In the genomic region with DNA sequence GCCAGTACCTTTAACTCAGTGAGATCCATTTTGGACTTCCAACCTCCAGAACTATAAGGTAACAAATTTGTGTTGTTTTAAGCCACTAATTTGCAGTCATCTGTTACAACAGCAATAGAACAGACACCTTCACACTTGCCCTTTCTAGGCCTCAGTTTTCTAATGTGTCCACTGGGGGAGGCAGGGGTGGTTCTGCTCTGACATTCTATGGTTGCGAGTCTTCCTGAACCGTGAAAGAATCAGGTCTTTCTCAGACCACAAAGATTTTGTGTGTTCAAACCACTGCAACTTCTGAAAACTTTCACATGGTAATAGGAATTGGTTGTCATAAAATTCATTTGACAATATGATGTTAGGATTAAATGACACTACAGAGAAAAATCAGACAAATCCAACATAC, we compare ENCODE assay signal across 14 cellular contexts. TPM values are rescaled to one million over a fixed set of nuclear protein-coding genes. Genes with fewer than 3 reads are reported as not detected.
A peak's percentile ranks its signal among the peaks of the same experiment; 100 is the strongest.
DNase-seq lines count a peak whose midpoint lies in the region; ATAC-seq and TF ChIP-seq lines count a peak whose summit lies in the region.
"Had no signal": no experiment of that assay in that cellular context is flagged by ENCODE, and none has a peak within 500 bp of the region (broad histone marks: within the 10 kb centered on the region; RNA-seq: fewer than 3 reads in every experiment).

No MANE protein-coding gene starts in this region.

- CTCF ChIA-PET in activated naive CD4-positive, alpha-beta T cell treated with anti-CD3 and anti-CD28 coated beads for 36 hours (lab: Charles Lee) = interaction anchor here (0.6 kb wide), 1 partner anchor 1021 kb away, joined by 5 read pairs; no protein-coding TSS in a partner anchor

- TF ChIP-seq CTCF in NB4 (IDR thresholded peaks at IDR 0.05; ENCODE audit: low read depth, low read length) = no peak
- TF ChIP-seq CTCF in neural progenitor cell (IDR thresholded peaks at IDR 0.05) = no peak

- no peaks in the 10 kb centered on the region for H3K36me3 ChIP-seq in neural progenitor cell
- H3K36me3 ChIP-seq: vagina had no signal

- H3F3A ChIP-seq in neural progenitor cell (ENCODE audit: low read depth) = no peaks in the 10 kb centered on the region

- H3K4me3 ChIP-seq in NB4 (ENCODE audit: low read depth, low read length) (no peak overlapping the region), neural progenitor cell (no peak overlapping the region)
- H3K4me3 ChIP-seq: coronary artery, SK-N-MC, vagina had no signal

- H3K36me3 Mint-ChIP-seq in activated naive CD4-positive, alpha-beta T cell treated with anti-CD3 and anti-CD28 coated beads for 36 hours (ENCODE audit: low read depth) = no peaks in the 10 kb centered on the region
- H3K36me3 Mint-ChIP-seq in neural progenitor cell = no peaks in the 10 kb centered on the region

- H2AFZ ChIP-seq in neural progenitor cell (replicated peaks) = no peak overlapping the region

- no peak overlapping the region for H3K4me2 ChIP-seq in neural progenitor cell

- no peaks in the 10 kb centered on the region for H3K9me3 Mint-ChIP-seq in activated naive CD4-positive, alpha-beta T cell treated with anti-CD3 and anti-CD28 coated beads for 36 hours
- H3K9me3 Mint-ChIP-seq in neural progenitor cell = peaks cover 10% of the 10 kb centered on the region

- no peaks in the 10 kb centered on the region for H3K27me3 Mint-ChIP-seq in activated naive CD4-positive, alpha-beta T cell treated with anti-CD3 and anti-CD28 coated beads for 36 hours (ENCODE audit: low read depth)
- no peaks in the 10 kb centered on the region for H3K27me3 Mint-ChIP-seq in neural progenitor cell (ENCODE audit: insufficient read depth, low read depth)

- H3K9me3 ChIP-seq in neural progenitor cell (ENCODE audit: low read depth) = no peaks in the 10 kb centered on the region
- H3K9me3 ChIP-seq: vagina had no signal

- no peak overlapping the region for H3K27ac Mint-ChIP-seq in activated naive CD4-positive, alpha-beta T cell treated with anti-CD3 and anti-CD28 coated beads for 36 hours
- H3K27ac Mint-ChIP-seq in neural progenitor cell = no peak overlapping the region

- H3K4me1 Mint-ChIP-seq in activated naive CD4-positive, alpha-beta T cell treated with anti-CD3 and anti-CD28 coated beads for 36 hours (ENCODE audit: low read depth) = peaks cover 16% of the 10 kb centered on the region
- H3K4me1 Mint-ChIP-seq in neural progenitor cell = no peaks in the 10 kb centered on the region

- no peak overlapping the region for H3K9ac ChIP-seq in neural progenitor cell

- H3K27me3 ChIP-seq in neural progenitor cell = no peaks in the 10 kb centered on the region
- H3K27me3 ChIP-seq: vagina had no signal

- no peak for TF ChIP-seq POLR2A in NB4 (IDR thresholded peaks at IDR 0.05; ENCODE audit: extremely low read depth, insufficient read length)

- intact Hi-C loops in activated naive CD4-positive, alpha-beta T cell treated with anti-CD3 and anti-CD28 coated beads for 36 hours (cut with micrococcal nuclease) = no loop called here

- no peak overlapping the region for H3K27ac ChIP-seq in neural progenitor cell
- H3K27ac ChIP-seq: coronary artery, HL-60, SK-N-MC, vagina had no signal

- ATAC-seq in HG02642 (IDR thresholded peaks at IDR 0.05; ENCODE audit: poor library complexity, unreplicated experiment) = peak; percentile 79
- peak; percentile 84 for ATAC-seq in stimulated activated naive CD8-positive, alpha-beta T cell treated with anti-CD3 and anti-CD28 coated beads, Interleukin-15, Interleukin-2, amounts not matched to agents 100 U/mL and 50 U/mL, for 24 hours

- no peaks in the 10 kb centered on the region for H4K20me1 ChIP-seq in neural progenitor cell (ENCODE audit: low read depth)

- no peaks in the 10 kb centered on the region for H3K4me1 ChIP-seq in neural progenitor cell

- H3K79me2 ChIP-seq in neural progenitor cell (ENCODE audit: low read depth) = no peaks in the 10 kb centered on the region

- no peak overlapping the region for H3K4me3 Mint-ChIP-seq in activated naive CD4-positive, alpha-beta T cell treated with anti-CD3 and anti-CD28 coated beads for 36 hours
- no peak overlapping the region for H3K4me3 Mint-ChIP-seq in neural progenitor cell

- peak; percentile 26 for DNase-seq in activated naive CD4-positive, alpha-beta T cell treated with anti-CD3 and anti-CD28 coated beads for 36 hours
- DNase-seq in activated naive CD4-positive, alpha-beta T cell treated with anti-CD3 and anti-CD28 coated beads, Interleukin-2, amount 50 U/mL, for 16 hours = no peak
- peak; percentile 9 for DNase-seq in NB4 (ENCODE audit: low read depth)
- DNase-seq in stimulated activated naive CD8-positive, alpha-beta T cell treated with anti-CD3 and anti-CD28 coated beads, Interleukin-15, Interleukin-2, amounts not matched to agents 100 U/mL and 50 U/mL, for 24 hours = peak; percentile 41
- DNase-seq in COLO829 (ENCODE audit: low spot score) = no peak
- no peak for DNase-seq in neural progenitor cell (ENCODE audit: low spot score)
- no peak for DNase-seq in SIG-M5 (lab: John Stamatoyannopoulos, UW)
- DNase-seq: head of caudate nucleus, NCI-H1930 had no signal

RNA-seq across cellular contexts. Expression of gene CSTA, which starts 26.8 kb away (rescaled TPM):
- not detected for total RNA-seq in activated naive CD4-positive, alpha-beta T cell treated with anti-CD3 and anti-CD28 coated beads for 36 hours
- total RNA-seq in neural progenitor cell (ENCODE audit: low replicate concordance) = not detected in 2 replicates

Comparison
In these comparisons a context has a peak if more than half of its experiments do, and no peak if none do; other contexts are left out.
1. DNase-seq: peak in activated naive CD4-positive, alpha-beta T cell treated with anti-CD3 and anti-CD28 coated beads for 36 hours (single experiment), NB4 (single experiment) and stimulated activated naive CD8-positive, alpha-beta T cell treated with anti-CD3 and anti-CD28 coated beads, Interleukin-15, Interleukin-2, amounts not matched to agents 100 U/mL and 50 U/mL, for 24 hours (single experiment); none in activated naive CD4-positive, alpha-beta T cell treated with anti-CD3 and anti-CD28 coated beads, Interleukin-2, amount 50 U/mL, for 16 hours (single experiment), COLO829 (single experiment), neural progenitor cell (single experiment) and SIG-M5 (single experiment).